18 cellular contexts compared by ENCODE assay signal in the genomic region with DNA sequence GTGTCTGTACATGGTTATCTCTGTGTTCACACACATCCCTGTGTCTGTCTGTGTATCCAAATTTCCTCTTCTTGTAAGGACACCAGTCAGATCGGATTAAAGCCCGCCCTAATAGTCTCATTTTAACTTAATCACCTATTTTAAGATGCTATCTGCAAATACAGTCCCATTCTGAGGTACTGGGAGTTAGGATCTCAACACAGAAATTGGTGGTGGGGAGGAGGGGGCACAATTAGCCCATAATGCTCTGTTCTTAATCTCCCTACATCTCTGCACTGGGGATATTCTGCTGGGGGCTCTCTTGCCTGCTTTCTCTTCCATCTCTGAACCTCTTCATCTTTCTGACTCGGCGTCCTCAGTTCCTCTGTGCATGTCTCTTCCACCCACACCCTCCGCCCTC.
DNase-seq lines count a peak whose midpoint lies in the region; ATAC-seq lines count a peak whose summit lies in the region.
"Had no signal": no experiment of that assay in that cellular context is flagged by ENCODE, and none has a peak within 500 bp of the region (broad histone marks: within the 10 kb centered on the region; RNA-seq: fewer than 3 reads in every experiment).

No MANE protein-coding gene starts in this region.

- no peaks in the 10 kb centered on the region for H3K27me3 Mint-ChIP-seq in activated CD4-positive, alpha-beta T cell treated with anti-CD3 and anti-CD28 coated beads, Interleukin-2, amount 10 ng/mL, durations not matched to agents 24 days and 14 days
- H3K27me3 Mint-ChIP-seq in activated T-helper 17 cell treated with anti-CD3 and anti-CD28 coated beads, Interleukin-2, amount 50 U/mL, for 72 hours = no peaks in the 10 kb centered on the region
- H3K27me3 Mint-ChIP-seq in stimulated activated naive CD8-positive, alpha-beta T cell treated with anti-CD3 and anti-CD28 coated beads, Interleukin-15, amount 100 ng/mL, for 72 hours = no peaks in the 10 kb centered on the region

- H3K27ac Mint-ChIP-seq in activated CD4-positive, alpha-beta T cell treated with anti-CD3 and anti-CD28 coated beads, Interleukin-2, amount 10 ng/mL, durations not matched to agents 24 days and 14 days = peak overlapping the region; percentile 71
- H3K27ac Mint-ChIP-seq in activated T-helper 17 cell treated with anti-CD3 and anti-CD28 coated beads, Interleukin-2, amount 50 U/mL, for 72 hours = peak overlapping the region; percentile 79
- no peak overlapping the region for H3K27ac Mint-ChIP-seq in stimulated activated naive CD8-positive, alpha-beta T cell treated with anti-CD3 and anti-CD28 coated beads, Interleukin-15, amount 100 ng/mL, for 72 hours
- H3K27ac Mint-ChIP-seq: CD8-positive, alpha-beta memory T cell had no signal

- DNase-seq in activated CD4-positive, alpha-beta T cell treated with anti-CD3 and anti-CD28 coated beads, Interleukin-2, amount 10 ng/mL, durations not matched to agents 24 days and 14 days = no peak
- no peak for DNase-seq in activated CD4-positive, alpha-beta T cell treated with anti-CD3 and anti-CD28 coated beads, Interleukin-2, amount 50 U/mL, for 1 hour
- DNase-seq in stimulated activated naive CD4-positive, alpha-beta T cell treated with Interleukin-2 at 50 U/mL for 16 hours (lab: John Stamatoyannopoulos, UW) = peak; percentile 4
- no peak for DNase-seq in stimulated activated naive CD4-positive, alpha-beta T cell (lab: John Stamatoyannopoulos, UW)
- no peak for DNase-seq in inferior parietal cortex (ENCODE audit: extremely low spot score)
- no peak for DNase-seq in stimulated activated naive CD8-positive, alpha-beta T cell treated with anti-CD3 and anti-CD28 coated beads, Interleukin-15, amount 100 ng/mL, for 72 hours
- DNase-seq: AML-193; CD8-positive, alpha-beta memory T cell; GM23248; Kasumi-1; NCI-H1694; NCI-H2081; NCI-H2171; NCI-H345; NCI-H524; NCI-H774 had no signal

- intact Hi-C loops in activated CD4-positive, alpha-beta T cell treated with anti-CD3 and anti-CD28 coated beads, Interleukin-2, amount 10 ng/mL, durations not matched to agents 24 days and 14 days (cut with micrococcal nuclease) = no loop called here

- H3K9me3 Mint-ChIP-seq in activated CD4-positive, alpha-beta T cell treated with anti-CD3 and anti-CD28 coated beads, Interleukin-2, amount 10 ng/mL, durations not matched to agents 24 days and 14 days = peaks cover 13% of the 10 kb centered on the region
- peaks cover 7% of the 10 kb centered on the region for H3K9me3 Mint-ChIP-seq in activated T-helper 17 cell treated with anti-CD3 and anti-CD28 coated beads, Interleukin-2, amount 50 U/mL, for 72 hours
- peaks cover 14 to 16% of the 10 kb centered on the region in 2 donors for H3K9me3 Mint-ChIP-seq in stimulated activated naive CD8-positive, alpha-beta T cell treated with anti-CD3 and anti-CD28 coated beads, Interleukin-15, amount 100 ng/mL, for 72 hours

- ATAC-seq in activated T-helper 17 cell treated with anti-CD3 and anti-CD28 coated beads, Interleukin-2, amount 50 U/mL, for 72 hours (replicated peaks) = no peak
- ATAC-seq in stimulated activated naive CD8-positive, alpha-beta T cell treated with anti-CD3 and anti-CD28 coated beads, Interleukin-15, amount 100 ng/mL, for 72 hours = no peak
- ATAC-seq: Right ventricle myocardium inferior had no signal

- H3K4me3 Mint-ChIP-seq in activated CD4-positive, alpha-beta T cell treated with anti-CD3 and anti-CD28 coated beads, Interleukin-2, amount 10 ng/mL, durations not matched to agents 24 days and 14 days = peak overlapping the region; percentile 0
- H3K4me3 Mint-ChIP-seq in activated T-helper 17 cell treated with anti-CD3 and anti-CD28 coated beads, Interleukin-2, amount 50 U/mL, for 72 hours = peak overlapping the region; percentile 63
- H3K4me3 Mint-ChIP-seq in stimulated activated naive CD8-positive, alpha-beta T cell treated with anti-CD3 and anti-CD28 coated beads, Interleukin-15, amount 100 ng/mL, for 72 hours = no peak overlapping the region
- H3K4me3 Mint-ChIP-seq: CD8-positive, alpha-beta memory T cell had no signal

- peaks cover 18% of the 10 kb centered on the region for H3K4me1 Mint-ChIP-seq in activated CD4-positive, alpha-beta T cell treated with anti-CD3 and anti-CD28 coated beads, Interleukin-2, amount 10 ng/mL, durations not matched to agents 24 days and 14 days
- peaks cover 18% of the 10 kb centered on the region for H3K4me1 Mint-ChIP-seq in activated T-helper 17 cell treated with anti-CD3 and anti-CD28 coated beads, Interleukin-2, amount 50 U/mL, for 72 hours
- H3K4me1 Mint-ChIP-seq in stimulated activated naive CD8-positive, alpha-beta T cell treated with anti-CD3 and anti-CD28 coated beads, Interleukin-15, amount 100 ng/mL, for 72 hours = peaks cover 18% of the 10 kb centered on the region

- peaks cover 7% of the 10 kb centered on the region for H3K36me3 Mint-ChIP-seq in activated CD4-positive, alpha-beta T cell treated with anti-CD3 and anti-CD28 coated beads, Interleukin-2, amount 10 ng/mL, durations not matched to agents 24 days and 14 days (ENCODE audit: low read depth)
- no peaks in the 10 kb centered on the region for H3K36me3 Mint-ChIP-seq in activated T-helper 17 cell treated with anti-CD3 and anti-CD28 coated beads, Interleukin-2, amount 50 U/mL, for 72 hours (ENCODE audit: low read depth)
- H3K36me3 Mint-ChIP-seq: CD8-positive, alpha-beta memory T cell had no signal

Comparison
In these comparisons a context has a peak if more than half of its experiments do, and no peak if none do; other contexts are left out.
1. H3K27ac Mint-ChIP-seq: peak in activated CD4-positive, alpha-beta T cell treated with anti-CD3 and anti-CD28 coated beads, Interleukin-2, amount 10 ng/mL, durations not matched to agents 24 days and 14 days (single experiment) and activated T-helper 17 cell treated with anti-CD3 and anti-CD28 coated beads, Interleukin-2, amount 50 U/mL, for 72 hours (single experiment); none in stimulated activated naive CD8-positive, alpha-beta T cell treated with anti-CD3 and anti-CD28 coated beads, Interleukin-15, amount 100 ng/mL, for 72 hours (0 of 2).
2. H3K4me3 Mint-ChIP-seq: peak in activated CD4-positive, alpha-beta T cell treated with anti-CD3 and anti-CD28 coated beads, Interleukin-2, amount 10 ng/mL, durations not matched to agents 24 days and 14 days (single experiment) and activated T-helper 17 cell treated with anti-CD3 and anti-CD28 coated beads, Interleukin-2, amount 50 U/mL, for 72 hours (single experiment); none in stimulated activated naive CD8-positive, alpha-beta T cell treated with anti-CD3 and anti-CD28 coated beads, Interleukin-15, amount 100 ng/mL, for 72 hours (0 of 2).